Comparison of ENCODE assay signal across 8 cellular contexts in the genomic region with DNA sequence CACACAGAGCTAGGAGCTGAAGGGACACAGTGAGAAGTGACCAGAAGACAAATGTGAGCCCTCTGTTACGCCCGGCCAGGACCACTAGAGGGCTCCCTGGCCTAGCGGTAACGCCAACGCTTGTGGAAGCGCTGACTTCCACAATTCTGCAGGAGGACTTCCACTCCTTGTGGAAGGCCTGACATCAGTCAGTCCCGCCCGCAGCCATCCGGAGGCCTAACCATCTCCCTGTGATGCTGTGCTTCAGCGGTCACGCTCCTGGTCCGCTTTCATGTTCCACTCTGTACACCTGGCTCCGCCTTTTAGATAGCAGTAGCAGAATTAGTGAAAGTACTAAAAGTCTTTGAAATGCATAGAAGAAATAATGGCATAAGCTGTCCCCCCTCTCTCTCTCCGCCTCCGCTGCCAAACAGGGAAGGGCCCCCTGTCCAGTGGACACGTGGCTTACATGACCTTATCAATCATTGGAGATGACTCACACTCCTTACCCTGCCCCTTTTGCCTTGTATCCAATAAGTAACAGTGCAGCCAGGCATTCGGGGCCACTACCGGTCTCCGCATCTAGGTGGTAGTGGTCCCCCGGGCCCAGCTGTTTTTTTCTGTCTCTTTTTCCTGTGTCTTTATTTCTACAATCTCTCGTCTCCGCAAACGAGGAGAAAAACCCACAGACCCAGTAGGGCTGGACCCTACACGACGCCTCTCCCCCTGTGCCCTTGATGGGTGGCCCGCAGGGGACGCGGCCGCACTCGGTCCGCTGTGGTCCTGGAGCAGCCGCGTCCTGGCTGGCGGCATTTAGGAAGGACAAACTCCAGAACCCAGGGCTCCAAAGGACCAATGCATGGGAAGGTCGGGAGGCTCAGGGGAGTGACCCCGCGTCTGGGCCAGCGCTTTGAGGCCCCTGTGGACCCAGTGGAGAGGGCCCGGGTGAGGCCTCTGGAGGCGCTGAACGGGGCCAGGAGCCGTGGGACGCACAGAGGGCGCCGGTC. TPM values are rescaled to one million over a fixed set of nuclear protein-coding genes. Genes with fewer than 3 reads are reported as not detected.
A peak's percentile ranks its signal among the peaks of the same experiment; 100 is the strongest.
DNase-seq lines count a peak whose midpoint lies in the region; ATAC-seq and TF ChIP-seq lines count a peak whose summit lies in the region.

No MANE protein-coding gene starts in this region.

- POLR2A ChIA-PET in CD4-positive, alpha-beta T cell (lab: Charles Lee), result interaction anchor here (1.2 kb wide), 1 partner anchor 208 kb away, joined by 3 read pairs; no protein-coding TSS in a partner anchor

- H3K9me3 Mint-ChIP-seq in CD4-positive, alpha-beta T cell, result no peaks in the 10 kb centered on the region

- no peaks in the 10 kb centered on the region for H3K36me3 ChIP-seq in NT2/D1 (ENCODE audit: insufficient read depth, insufficient read length, low read length)

- H3K9ac ChIP-seq in NT2/D1 (ENCODE audit: insufficient read length, low read depth), result peak overlapping the region; percentile 69

- H3K27me3 Mint-ChIP-seq in CD4-positive, alpha-beta T cell, result peaks cover 40% of the 10 kb centered on the region

- H3K27me3 ChIP-seq in CD4-positive, alpha-beta T cell (ENCODE audit: control insufficient read depth, insufficient read depth, low read length), result peaks cover 15% of the 10 kb centered on the region
- H3K27me3 ChIP-seq in NT2/D1 (ENCODE audit: insufficient read depth, insufficient read length) (peaks cover 52% of the 10 kb centered on the region), mononuclear cell (ENCODE audit: insufficient read depth, low read length) (peaks cover 9% of the 10 kb centered on the region)

- H3K4me1 ChIP-seq in NT2/D1 (ENCODE audit: insufficient read depth, insufficient read length) (peaks cover 4% of the 10 kb centered on the region), mononuclear cell (ENCODE audit: insufficient read depth, low read length) (peaks cover 19% of the 10 kb centered on the region)

- H3K4me1 Mint-ChIP-seq in CD4-positive, alpha-beta T cell (ENCODE audit: low read depth), result peaks cover 14% of the 10 kb centered on the region

- H3K36me3 Mint-ChIP-seq in CD4-positive, alpha-beta T cell (ENCODE audit: low read depth), result no peaks in the 10 kb centered on the region

- no peak overlapping the region for H3K27ac ChIP-seq in CD4-positive, alpha-beta T cell (ENCODE audit: low read depth, low read length)

- CTCF ChIA-PET in CD4-positive, alpha-beta T cell (lab: Charles Lee), result interaction anchor here (1.0 to 1.6 kb wide), 2 partner anchors 27 to 127 kb away, joined by 3 to 5 read pairs; partner anchors contain the start of gene RPL32

- ATAC-seq in CD4-positive, alpha-beta T cell (ENCODE audit: poor library complexity), result peak; percentile 82
- ATAC-seq in GM19455 (IDR thresholded peaks at IDR 0.05; ENCODE audit: unreplicated experiment), result peak; percentile 61

- H3K4me3 ChIP-seq in NT2/D1 (ENCODE audit: insufficient read length, low read depth), result peak overlapping the region; percentile 71
- H3K4me3 ChIP-seq in epithelial cell of esophagus (ENCODE audit: low read length), result no peak overlapping the region
- peak overlapping the region; percentile 13 for H3K4me3 ChIP-seq in mononuclear cell (ENCODE audit: low read length)

- no peak overlapping the region for H3K27ac Mint-ChIP-seq in CD4-positive, alpha-beta T cell

- TF ChIP-seq CTCF in CD4-positive, alpha-beta T cell (IDR thresholded peaks at IDR 0.05), result peak; percentile 87
- peak; percentile 90 for TF ChIP-seq CTCF in epithelial cell of esophagus (IDR thresholded peaks at IDR 0.05; ENCODE audit: insufficient read depth, low read depth, low read length, missing control alignments)

- peaks cover 4% of the 10 kb centered on the region for H3K9me3 ChIP-seq in CD4-positive, alpha-beta T cell (ENCODE audit: control insufficient read depth, low read length)
- H3K9me3 ChIP-seq in NT2/D1 (ENCODE audit: insufficient read depth, low read length), result peaks cover 12% of the 10 kb centered on the region
- H3K9me3 ChIP-seq in mononuclear cell (ENCODE audit: low read depth, low read length), result no peaks in the 10 kb centered on the region

- peak in 9 of 10 experiments; percentile 12 to 63 (median 43) for DNase-seq in CD4-positive, alpha-beta T cell
- peak; percentile 83 for DNase-seq in HT-29 (ENCODE audit: low spot score)
- DNase-seq in NT2/D1 (ENCODE audit: low read depth, low spot score), result peak; percentile 51
- peak; percentile 81 for DNase-seq in activated CD8-positive, alpha-beta memory T cell treated with anti-CD3 and anti-CD28 coated beads, Interleukin-2, amount 50 U/mL, for 48 hours
- peak; percentile 85 for DNase-seq in epithelial cell of esophagus (ENCODE audit: low read depth)
- DNase-seq in stimulated activated CD8-positive, alpha-beta memory T cell treated with anti-CD3 and anti-CD28 coated beads, Interleukin-4, amount 100 ng/mL, for 48 hours, result peak; percentile 75

- intact Hi-C loops in CD4-positive, alpha-beta T cell (cut with DNase I, micrococcal nuclease), result loop anchor here (1.0 to 5.0 kb wide), 4 partner anchors 24 to 779 kb away; no protein-coding TSS in a partner anchor

- H3K4me3 Mint-ChIP-seq in CD4-positive, alpha-beta T cell, result peak overlapping the region; percentile 90

RNA-seq across cellular contexts. Expression of gene RPL32, which starts 27.0 kb away (rescaled TPM):
- total RNA-seq in CD4-positive, alpha-beta T cell, result 1,000 to 10,000 TPM; 4,308 to 4,667 TPM
- 1,047 and 1,077 TPM in 2 replicates for total RNA-seq in HT-29 (2014; rRNA removed; shearing (Covaris generic))
- total RNA-seq in mononuclear cell, result 2,127 TPM
